Comparison of ENCODE assay signal across 9 cellular contexts in genomic region chr4:55124337-55125076, GRCh38. TPM values are rescaled to one million over a fixed set of nuclear protein-coding genes. Genes with fewer than 3 reads are reported as not detected.
DNase-seq lines count a peak whose midpoint lies in the region; ATAC-seq and TF ChIP-seq lines count a peak whose summit lies in the region.
"Had no signal": no experiment of that assay in that cellular context is flagged by ENCODE, and none has a peak within 500 bp of the region (broad histone marks: within the 10 kb centered on the region; RNA-seq: fewer than 3 reads in every experiment).

No MANE protein-coding gene starts in this region.

- H3K4me3 ChIP-seq in brain microvascular endothelial cell (ENCODE audit: low read depth, low read length) (peak overlapping the region; percentile 73), heart left ventricle (peak overlapping the region; percentile 45 to 87 (median 74)), neural cell (ENCODE audit: low read length) (peak overlapping the region; percentile 75), upper lobe of right lung (peak overlapping the region; percentile 65)

- no peaks in the 10 kb centered on the region for H3K36me3 ChIP-seq in brain microvascular endothelial cell (replicated peaks)
- no peaks in the 10 kb centered on the region for H3K36me3 ChIP-seq in heart left ventricle
- H3K36me3 ChIP-seq in neural cell (ENCODE audit: insufficient read depth, low read length), result no peaks in the 10 kb centered on the region
- H3K36me3 ChIP-seq in upper lobe of right lung, result no peaks in the 10 kb centered on the region

- no peak for TF ChIP-seq RAD21 in neural cell (conservative IDR thresholded peaks at IDR 0.05)

- H3K27ac ChIP-seq in brain microvascular endothelial cell (no peak overlapping the region), heart left ventricle (peak overlapping the region; percentile 22 to 86 (median 74)), neural cell (ENCODE audit: low read length) (no peak overlapping the region), upper lobe of right lung (peak overlapping the region; percentile 65)

- no peak overlapping the region for H2AFZ ChIP-seq in neural cell (ENCODE audit: low read depth, low read length)

- no peak overlapping the region for H3K9ac ChIP-seq in neural cell (ENCODE audit: low read length)

- no peaks in the 10 kb centered on the region for H3K27me3 ChIP-seq in brain microvascular endothelial cell (replicated peaks)
- peaks cover 0 to 28% (median 13%) of the 10 kb centered on the region in 9 donors for H3K27me3 ChIP-seq in heart left ventricle
- H3K27me3 ChIP-seq in neural cell (ENCODE audit: insufficient read depth, low read depth, low read length), result peaks cover 38% of the 10 kb centered on the region
- peaks cover 13% of the 10 kb centered on the region for H3K27me3 ChIP-seq in upper lobe of right lung

- TF ChIP-seq CTCF in brain microvascular endothelial cell (IDR thresholded peaks at IDR 0.05; ENCODE audit: low read depth, low read length, missing control alignments) (no peak), heart left ventricle (IDR thresholded peaks at IDR 0.05) (no peak), neural cell (IDR thresholded peaks at IDR 0.05; ENCODE audit: poor library complexity, severe bottlenecking) (no peak), upper lobe of right lung (IDR thresholded peaks at IDR 0.05) (no peak)

- in situ Hi-C loops in brain microvascular endothelial cell (cut with HindIII; ENCODE audit: low pct_ligation_motif_present, low sequenced_read_pairs), result no loop called here

- H4K20me1 ChIP-seq in neural cell (ENCODE audit: insufficient read depth), result no peaks in the 10 kb centered on the region

- no peaks in the 10 kb centered on the region for H3K9me2 ChIP-seq in neural cell (ENCODE audit: insufficient read depth, low read length)

- TF ChIP-seq EP300 in neural cell (conservative IDR thresholded peaks at IDR 0.05; ENCODE audit: poor library complexity, severe bottlenecking), result no peak

- H3K9me3 ChIP-seq in heart left ventricle, result peaks cover 0 to 3% (median 0%) of the 10 kb centered on the region in 12 donors
- no peaks in the 10 kb centered on the region for H3K9me3 ChIP-seq in neural cell (ENCODE audit: low read length)
- no peaks in the 10 kb centered on the region for H3K9me3 ChIP-seq in upper lobe of right lung

- H3K4me2 ChIP-seq in neural cell (ENCODE audit: low read length), result no peak overlapping the region

- peak in 3 of 4 donors; percentile 55 to 69 (median 55) for ATAC-seq in heart left ventricle
- ATAC-seq in upper lobe of right lung, result peak; percentile 53
- no peak for ATAC-seq in GM18511 (IDR thresholded peaks at IDR 0.05; ENCODE audit: unreplicated experiment)

- intact Hi-C loops in heart left ventricle (cut with DNase I) (loop anchor here in 6 of 10 donors (1.0 to 10.0 kb wide), 11 partner anchors 34 to 193 kb away; no protein-coding TSS in a partner anchor), upper lobe of right lung (cut with DNase I) (no loop called here)

- no peak for TF ChIP-seq POLR2A in heart left ventricle (IDR thresholded peaks at IDR 0.05)

- DNase-seq in brain microvascular endothelial cell, result peak; percentile 5
- DNase-seq in heart left ventricle, result peak in 4 of 5 donors; percentile 15 to 60 (median 30)
- peak; percentile 56 for DNase-seq in upper lobe of right lung
- DNase-seq in glomerular visceral epithelial cell (ENCODE audit: extremely low spot score), result no peak
- no peak for DNase-seq in activated CD4-positive, CD25-positive, alpha-beta regulatory T cell (lab: John Stamatoyannopoulos, UW)
- no peak for DNase-seq in HPDE6-E6E7 (ENCODE audit: extremely low spot score)
- DNase-seq: activated naive CD8-positive, alpha-beta T cell treated with anti-CD3 and anti-CD28 coated beads for 36 hours had no signal

- H3F3A ChIP-seq in neural cell (ENCODE audit: insufficient read depth, low read length, poor library complexity, severe bottlenecking), result no peaks in the 10 kb centered on the region

- H3K79me2 ChIP-seq in neural cell (replicated peaks; ENCODE audit: insufficient read depth, low read length), result no peaks in the 10 kb centered on the region

- 11 to 17% (median 13%) methylated on average over 28 to 34 of the region's 34 CpGs for WGBS in heart left ventricle, 4 donors

- H3K4me1 ChIP-seq in heart left ventricle (peaks cover 0 to 19% (median 5%) of the 10 kb centered on the region in 12 donors), upper lobe of right lung (peaks cover 8% of the 10 kb centered on the region)

TF ChIP-seq in neural cell, 6 proteins besides CTCF, POLR2A, EP300 and RAD21:
- TF ChIP-seq TAF1 (IDR thresholded peaks at IDR 0.05; ENCODE audit: low read depth) (no peak), POLR2AphosphoS5 (IDR thresholded peaks at IDR 0.05) (no peak), MXI1 (conservative IDR thresholded peaks at IDR 0.05; ENCODE audit: poor library complexity, severe bottlenecking) (no peak), SMC3 (conservative IDR thresholded peaks at IDR 0.05; ENCODE audit: poor library complexity) (no peak), REST (IDR thresholded peaks at IDR 0.05; ENCODE audit: borderline replicate concordance) (no peak), EZH2 (IDR thresholded peaks at IDR 0.05; ENCODE audit: borderline replicate concordance, insufficient read depth, low read length, poor library complexity, severe bottlenecking) (no peak)
TF ChIP-seq in neural cell: peak in this region for 0.

RNA-seq across cellular contexts. Expression of gene KDR, which starts 0.9 kb away (rescaled TPM):
- total RNA-seq in heart left ventricle, result 10 to 100 TPM; 13.4 to 51.0 (median 34.5) TPM
- polyA plus RNA-seq in heart left ventricle, result 10 to 100 TPM in 1 of 2 donors, 1 to 10 TPM in 1; 7.7 to 10.6 TPM
- polyA plus RNA-seq in neural cell, result not detected in 2 replicates
- 0.12 TPM in 1 of 2 replicates, not detected in the other for polyA minus RNA-seq in neural cell
- total RNA-seq in upper lobe of right lung, result 48.6 TPM

Comparison
In these comparisons a context has a peak if more than half of its experiments do, and no peak if none do; other contexts are left out.
1. DNase-seq: peak in brain microvascular endothelial cell (single experiment), heart left ventricle (4 of 5) and upper lobe of right lung (single experiment); none in glomerular visceral epithelial cell (single experiment), activated CD4-positive, CD25-positive, alpha-beta regulatory T cell (0 of 4) and HPDE6-E6E7 (single experiment).
2. H3K27ac ChIP-seq: peak in heart left ventricle (12 of 12) and upper lobe of right lung (single experiment); none in brain microvascular endothelial cell (single experiment) and neural cell (single experiment).
3. Peak in every context shown above with its lines, with median percentiles within 50 percentile points of each other: H3K4me3 ChIP-seq.